Comparison of ENCODE assay signal across 22 cellular contexts in genomic region chr15:23954931-23955330, GRCh38.
DNase-seq lines count a peak whose midpoint lies in the region; ATAC-seq and TF ChIP-seq lines count a peak whose summit lies in the region.
"Had no signal": no experiment of that assay in that cellular context is flagged by ENCODE, and none has a peak within 500 bp of the region (broad histone marks: within the 10 kb centered on the region; RNA-seq: fewer than 3 reads in every experiment).

No MANE protein-coding gene starts in this region.

- peaks cover 13% of the 10 kb centered on the region for H3K4me1 Mint-ChIP-seq in neural crest cell
- H3K4me1 Mint-ChIP-seq: B cell; CD4-positive, CD25-positive, alpha-beta regulatory T cell had no signal

- H3K79me1 ChIP-seq in trophoblast cell (ENCODE audit: low read length): no peaks in the 10 kb centered on the region

- H3K27me3 Mint-ChIP-seq in neural crest cell (ENCODE audit: low read depth): no peaks in the 10 kb centered on the region
- H3K27me3 Mint-ChIP-seq: B cell; CD4-positive, CD25-positive, alpha-beta regulatory T cell had no signal

- H3K4ac ChIP-seq in trophoblast cell (ENCODE audit: low read depth, low read length): no peak overlapping the region

- H3K18ac ChIP-seq in trophoblast cell (ENCODE audit: low read length): no peak overlapping the region

- H3K9me3 ChIP-seq in trophoblast cell (ENCODE audit: insufficient read depth, low read depth, low read length) (peaks cover 5% of the 10 kb centered on the region), body of pancreas (no peaks in the 10 kb centered on the region)
- H3K9me3 ChIP-seq: BLaER1, Caco-2, HAP-1 had no signal

- peaks cover 5% of the 10 kb centered on the region for H3K36me3 Mint-ChIP-seq in neural crest cell (ENCODE audit: low read depth)
- H3K36me3 Mint-ChIP-seq: CD4-positive, CD25-positive, alpha-beta regulatory T cell; CD8-positive, alpha-beta T cell had no signal

- H3K4me1 ChIP-seq in trophoblast cell (ENCODE audit: control insufficient read depth in 1 of 2, insufficient read depth in 2 of 2, low read length in 2 of 2): no peaks in the 10 kb centered on the region
- no peaks in the 10 kb centered on the region for H3K4me1 ChIP-seq in body of pancreas
- H3K4me1 ChIP-seq: BLaER1, Caco-2, HAP-1 had no signal

- ATAC-seq in HG02588 (IDR thresholded peaks at IDR 0.05; ENCODE audit: unreplicated experiment) (no peak), body of pancreas (no peak)
- ATAC-seq: CD8-positive, alpha-beta T cell; GM12878 had no signal

- no peak overlapping the region for H3K14ac ChIP-seq in trophoblast cell (ENCODE audit: low read length)

- peaks cover 12% of the 10 kb centered on the region for H3K9me3 Mint-ChIP-seq in neural crest cell

- no peak overlapping the region for H3K4me3 Mint-ChIP-seq in neural crest cell
- H3K4me3 Mint-ChIP-seq: B cell; CD4-positive, CD25-positive, alpha-beta regulatory T cell; CD8-positive, alpha-beta T cell had no signal

- intact Hi-C loops in body of pancreas (cut with DNase I): no loop called here

- H3K36me3 ChIP-seq in trophoblast cell (ENCODE audit: control insufficient read depth in 1 of 2, insufficient read depth in 2 of 2, low read length in 2 of 2): no peaks in the 10 kb centered on the region
- H3K36me3 ChIP-seq in body of pancreas (replicated peaks in 1 of 2; ENCODE audit: insufficient read depth in 1 of 2, low read depth in 2 of 2): no peaks in the 10 kb centered on the region
- H3K36me3 ChIP-seq: BLaER1, HAP-1 had no signal

- H3K79me2 ChIP-seq in trophoblast cell (ENCODE audit: control insufficient read depth, insufficient read depth, low read length, poor library complexity): no peaks in the 10 kb centered on the region

- WGBS in trophoblast cell (ENCODE audit: extremely low coverage, insufficient coverage, insufficient read length): no CpG with 5 or more reads among the region's 14 CpGs
- 76 to 87% methylated on average over 14 of the region's 14 CpGs for WGBS in body of pancreas, 2 donors

- H3K4me2 ChIP-seq in trophoblast cell (ENCODE audit: low read length): no peak overlapping the region
- H3K4me2 ChIP-seq: BLaER1 had no signal

- no peak overlapping the region for H3K27ac ChIP-seq in trophoblast cell (ENCODE audit: low read depth, low read length)
- no peak overlapping the region for H3K27ac ChIP-seq in body of pancreas
- H3K27ac ChIP-seq: 22Rv1, BLaER1, C4-2B, GM23248 had no signal

- H3K9ac ChIP-seq in trophoblast cell (ENCODE audit: low read length): no peak overlapping the region
- H3K9ac ChIP-seq: BLaER1, GM23248 had no signal

- TF ChIP-seq CTCF in neural crest cell (conservative IDR thresholded peaks at IDR 0.05) (no peak), body of pancreas (IDR thresholded peaks at IDR 0.05) (no peak)

- H2BK5ac ChIP-seq in trophoblast cell (ENCODE audit: low read depth, low read length, poor library complexity): no peak overlapping the region

- no peak overlapping the region for H4K91ac ChIP-seq in trophoblast cell (ENCODE audit: low read depth, low read length)

- H4K8ac ChIP-seq in trophoblast cell (ENCODE audit: low read depth, low read length): no peak overlapping the region

- H2BK120ac ChIP-seq in trophoblast cell (ENCODE audit: insufficient read depth, low read length, poor library complexity): no peak overlapping the region

- H4K12ac ChIP-seq in trophoblast cell (ENCODE audit: low read depth, low read length): no peak overlapping the region

- no peak overlapping the region for H2BK12ac ChIP-seq in trophoblast cell (ENCODE audit: low read length)

- DNase-seq in Daoy (ENCODE audit: low read depth): peak; percentile 33
- peak; percentile 4 for DNase-seq in iPS-NIHi11 (ENCODE audit: low spot score)
- peak; percentile 3 for DNase-seq in neural crest cell (ENCODE audit: low read depth, low spot score)
- no peak for DNase-seq in trophoblast cell
- DNase-seq in body of pancreas: no peak
- DNase-seq in SHP77 (lab: John Stamatoyannopoulos, UW): no peak
- DNase-seq in glomerular visceral epithelial cell (ENCODE audit: extremely low spot score): no peak
- DNase-seq: Caco-2; CD4-positive, CD25-positive, alpha-beta regulatory T cell; CD8-positive, alpha-beta T cell; DMS153; DND-41; EL; GDM1; GM23248 had no signal

- no peaks in the 10 kb centered on the region for H3K27me3 ChIP-seq in trophoblast cell (ENCODE audit: insufficient read depth, low read length)
- no peaks in the 10 kb centered on the region for H3K27me3 ChIP-seq in body of pancreas
- H3K27me3 ChIP-seq: BLaER1 had no signal

- peak overlapping the region; percentile 20 for H3K4me3 ChIP-seq in trophoblast cell (ENCODE audit: low read depth, low read length)
- no peak overlapping the region for H3K4me3 ChIP-seq in body of pancreas
- H3K4me3 ChIP-seq: BLaER1, GM12878, GM23248, HAP-1 had no signal

- no peak overlapping the region for H2AFZ ChIP-seq in trophoblast cell (ENCODE audit: insufficient read depth, low read length, poor library complexity)
- H2AFZ ChIP-seq: GM23248 had no signal

- H2AK5ac ChIP-seq in trophoblast cell (ENCODE audit: low read length): no peak overlapping the region

- no peak overlapping the region for H3K23ac ChIP-seq in trophoblast cell (ENCODE audit: low read length)

- H3K27ac Mint-ChIP-seq in neural crest cell (ENCODE audit: unreplicated experiment): no peak overlapping the region
- H3K27ac Mint-ChIP-seq: B cell; CD8-positive, alpha-beta T cell had no signal

- TF ChIP-seq POLR2A in body of pancreas (IDR thresholded peaks at IDR 0.05): no peak

Comparison
In these comparisons a context has a peak if more than half of its experiments do, and no peak if none do; other contexts are left out.
1. DNase-seq: peak in Daoy (single experiment), iPS-NIHi11 (single experiment) and neural crest cell (single experiment); none in trophoblast cell (0 of 2), body of pancreas (0 of 4), SHP77 (0 of 2) and glomerular visceral epithelial cell (single experiment).